In genomic region chr19:14204676-14205459, GRCh38 we compare ENCODE assay signal across 8 cellular contexts. TPM values are rescaled to one million over a fixed set of nuclear protein-coding genes. Genes with fewer than 3 reads are reported as not detected.
A peak's percentile ranks its signal among the peaks of the same experiment; 100 is the strongest.
DNase-seq lines count a peak whose midpoint lies in the region; ATAC-seq, FAIRE-seq and TF ChIP-seq lines count a peak whose summit lies in the region.
"Not testable (repeated sequence)": the region's sequence is repeated elsewhere in the genome, so short reads cannot be mapped to it uniquely, and the experiment has no call there.

No MANE protein-coding gene starts in this region.

- TF ChIP-seq EP300 in A549 (IDR thresholded peaks at IDR 0.05) = not testable (repeated sequence)

- not testable (repeated sequence) for TF ChIP-seq RAD21 in A549 (conservative IDR thresholded peaks at IDR 0.05 in 1 of 2, IDR thresholded peaks at IDR 0.05 in 1 of 2)

- DNase-seq in A549 (ENCODE audit: low read depth in 1 of 2, low spot score in 1 of 2); SK-N-MC (ENCODE audit: low read depth, low spot score); effector memory CD4-positive, alpha-beta T cell; natural killer cell treated with Interleukin-12 subunit alpha and Interleukin-12 subunit beta and Interleukin-15 and Interleukin-18, amount 100 ng/mL, for 72 hours (ENCODE audit: low spot score); spleen: not testable (repeated sequence)

- intact Hi-C loops in spleen (cut with DNase I; ENCODE audit: low total_unique reads) = not testable (repeated sequence)

- H3K4me3 Mint-ChIP-seq in activated naive CD8-positive, alpha-beta T cell = peak overlapping the region; percentile 87
- H3K4me3 Mint-ChIP-seq in natural killer cell treated with Interleukin-12 subunit alpha and Interleukin-12 subunit beta and Interleukin-15 and Interleukin-18, amount 100 ng/mL, for 72 hours = peak overlapping the region; percentile 71

- not testable (repeated sequence) for H3K36me3 Mint-ChIP-seq in activated naive CD8-positive, alpha-beta T cell; natural killer cell treated with Interleukin-12 subunit alpha and Interleukin-12 subunit beta and Interleukin-15 and Interleukin-18, amount 100 ng/mL, for 72 hours

- H3K9me3 Mint-ChIP-seq in activated naive CD8-positive, alpha-beta T cell (ENCODE audit: low read depth); natural killer cell treated with Interleukin-12 subunit alpha and Interleukin-12 subunit beta and Interleukin-15 and Interleukin-18, amount 100 ng/mL, for 72 hours: not testable (repeated sequence)

- 83% methylated on average over 9 of the region's 28 CpGs for WGBS in A549 (ENCODE audit: missing lambda C conversion rate)
- 21 to 38% (median 22%) methylated on average over 13 to 28 of the region's 28 CpGs for WGBS in spleen, 5 donors

- H3K4me3 ChIP-seq in A549 (peak overlapping the region; percentile 66), HEK293 (ENCODE audit: low read depth, low read length) (peak overlapping the region; percentile 47), SK-N-MC (peak overlapping the region; percentile 81), iPS-18c (ENCODE audit: insufficient read depth, low read depth, low read length) (peak overlapping the region; percentile 65), spleen (peak overlapping the region; percentile 30 to 80 (median 49))
- peak overlapping the region; percentile 65 for H3K4me3 ChIP-seq in effector memory CD4-positive, alpha-beta T cell (ENCODE audit: insufficient read depth, low read depth, low read length, poor library complexity, severe bottlenecking)

- not testable (repeated sequence) for FAIRE-seq in A549 (lab: Jason Lieb, UNC)

- H3K27me3 Mint-ChIP-seq in activated naive CD8-positive, alpha-beta T cell = not testable (repeated sequence)
- peaks cover 4 to 10% of the 10 kb centered on the region in 2 donors for H3K27me3 Mint-ChIP-seq in natural killer cell treated with Interleukin-12 subunit alpha and Interleukin-12 subunit beta and Interleukin-15 and Interleukin-18, amount 100 ng/mL, for 72 hours

- H3K4me1 ChIP-seq in A549; HEK293 (ENCODE audit: control insufficient read depth, insufficient read depth, low read length): not testable (repeated sequence)
- H3K4me1 ChIP-seq in effector memory CD4-positive, alpha-beta T cell (ENCODE audit: control insufficient read depth, insufficient read depth, low read length, poor library complexity, severe bottlenecking) = peaks cover 19% of the 10 kb centered on the region
- peaks cover 0 to 67% (median 27%) of the 10 kb centered on the region in 6 donors for H3K4me1 ChIP-seq in spleen

- TF ChIP-seq CTCF in A549 (IDR thresholded peaks at IDR 0.05); HEK293 (tag by site-specific recombination; IDR thresholded peaks at IDR 0.05); spleen (IDR thresholded peaks at IDR 0.05 in 8 of 11, conservative IDR thresholded peaks at IDR 0.05 in 3 of 11): not testable (repeated sequence)

- H3K9ac ChIP-seq in SK-N-MC (ENCODE audit: insufficient read length) = peak overlapping the region; percentile 71

- peaks cover 40% of the 10 kb centered on the region for H3K4me1 Mint-ChIP-seq in activated naive CD8-positive, alpha-beta T cell (ENCODE audit: low read depth)
- H3K4me1 Mint-ChIP-seq in natural killer cell treated with Interleukin-12 subunit alpha and Interleukin-12 subunit beta and Interleukin-15 and Interleukin-18, amount 100 ng/mL, for 72 hours (ENCODE audit: low read depth in 2 of 2) = peaks cover 22 to 27% of the 10 kb centered on the region in 2 donors

- ATAC-seq in A549; natural killer cell treated with Interleukin-12 subunit alpha and Interleukin-12 subunit beta and Interleukin-15 and Interleukin-18, amount 100 ng/mL, for 72 hours: not testable (repeated sequence)

- H3K27me3 ChIP-seq in effector memory CD4-positive, alpha-beta T cell (replicated peaks; ENCODE audit: control insufficient read depth, insufficient read depth, low read length, poor library complexity, severe bottlenecking) = not testable (repeated sequence)
- peaks cover 0 to 52% (median 21%) of the 10 kb centered on the region in 7 donors for H3K27me3 ChIP-seq in spleen (replicated peaks in 1 of 7)

- peak overlapping the region; percentile 95 for H3K4me2 ChIP-seq in A549

- peak overlapping the region in 1 of 2 experiments; percentile 99; a peak in 5 of 6 replicates for H3K27ac ChIP-seq in A549
- not testable (repeated sequence) for H3K27ac ChIP-seq in HEK293 (ENCODE audit: extremely low read depth, low read depth, low read length); effector memory CD4-positive, alpha-beta T cell (ENCODE audit: insufficient read depth, low read length, poor library complexity, severe bottlenecking)
- peak overlapping the region; percentile 36; the same call in 1 of the 2 replicates for H3K27ac ChIP-seq in SK-N-MC
- peak overlapping the region in 1 of 8 donors; percentile 42 for H3K27ac ChIP-seq in spleen

- H3K9me3 ChIP-seq in A549; HEK293 (ENCODE audit: control insufficient read depth, insufficient read depth, low read depth, low read length); SK-N-MC (ENCODE audit: low read depth, low read length); effector memory CD4-positive, alpha-beta T cell (ENCODE audit: control insufficient read depth, low read length); iPS-18c (ENCODE audit: control insufficient read depth, insufficient read depth, low read length); spleen: not testable (repeated sequence)

- not testable (repeated sequence) for TF ChIP-seq POLR2A in A549 (IDR thresholded peaks at IDR 0.05; ENCODE audit: low read length); spleen (IDR thresholded peaks at IDR 0.05)

- CTCF ChIA-PET in A549 (lab: Yijun Ruan, JAX) (interaction anchor here (17.3 kb wide), 1 partner anchor 144 kb away, joined by 202 read pairs; no protein-coding TSS in a partner anchor), HEK293 (lab: Yijun Ruan, JAX) (interaction anchor here (0.6 kb wide), 1 partner anchor 369 kb away, joined by 3 read pairs; no protein-coding TSS in a partner anchor)

- POLR2A ChIA-PET in A549 (lab: Yijun Ruan, JAX) = not testable (repeated sequence)
- POLR2A ChIA-PET in HEK293 (lab: Yijun Ruan, JAX) = interaction anchor here (0.6 kb wide), 1 partner anchor 283 kb away, joined by 3 read pairs; no protein-coding TSS in a partner anchor

- not testable (repeated sequence) for H3K36me3 ChIP-seq in HEK293 (ENCODE audit: control insufficient read depth in 2 of 2, insufficient read depth in 1 of 2, low read length in 2 of 2); SK-N-MC (ENCODE audit: insufficient read depth, low read length); effector memory CD4-positive, alpha-beta T cell (ENCODE audit: control insufficient read depth, insufficient read depth, low read length); spleen

- peak overlapping the region; percentile 58 for H3K27ac Mint-ChIP-seq in activated naive CD8-positive, alpha-beta T cell
- H3K27ac Mint-ChIP-seq in natural killer cell treated with Interleukin-12 subunit alpha and Interleukin-12 subunit beta and Interleukin-15 and Interleukin-18, amount 100 ng/mL, for 72 hours = peak overlapping the region; percentile 1 to 47

TF ChIP-seq in HEK293, 187 proteins besides CTCF, POLR2A, EP300 and RAD21 (continues in another document):
- peak; percentile 54 for TF ChIP-seq ZFHX2 (tag by site-specific recombination; conservative IDR thresholded peaks at IDR 0.05)
- TF ChIP-seq YY2 (tag by site-specific recombination; IDR thresholded peaks at IDR 0.05) = peak; percentile 65; the same call in 1 of the 2 replicates
- peak; percentile 96 for TF ChIP-seq ZNF596 (tag by site-specific recombination; IDR thresholded peaks at IDR 0.05)
- peak; percentile 55; the same call in 1 of the 2 replicates for TF ChIP-seq YY1 (tag by site-specific recombination; IDR thresholded peaks at IDR 0.05)
- TF ChIP-seq PATZ1 (tag by site-specific recombination; IDR thresholded peaks at IDR 0.05) = 0 out of 2 replicates have a peak, but pooled peaks have one; percentile 13
- TF ChIP-seq PRDM1 (tag by site-specific recombination; IDR thresholded peaks at IDR 0.05) = 0 out of 2 replicates have a peak, but pooled peaks have one; percentile 29

RNA-seq across cellular contexts. Expression of gene ADGRL1, which starts 1.1 kb away (rescaled TPM):
- polyA plus RNA-seq in A549 (2011; rRNA removed) (3.9 and 5.6 TPM in 2 replicates), A549 (2017; fragmentation: RNase III; extraction: RNeasy Plus Mini Kit Qiagen cat#74134 plus additional on column Dnase treatment) (5.4 to 7.4 TPM (median 6.0 TPM) in 3 replicates), spleen (1 to 10 TPM; 1.8 to 5.8 (median 2.3) TPM)
- polyA plus RNA-seq in A549 (2012; cell fraction: cytosol; rRNA removed) = 5.9 and 7.9 TPM in 2 replicates
- 14.3 and 26.1 TPM in 2 replicates for polyA plus RNA-seq in A549 (2012; cell fraction: nucleus; rRNA removed)
- 9.9 and 18.0 TPM in 2 replicates for polyA minus RNA-seq in A549 (2011; rRNA and poly(A)+ RNA removed)
- 1 to 10 TPM; 6.5 to 8.2 TPM for total RNA-seq in natural killer cell treated with Interleukin-12 subunit alpha and Interleukin-12 subunit beta and Interleukin-15 and Interleukin-18, amount 100 ng/mL, for 72 hours
- 10 to 100 TPM in 6 of 7 donors, 1 to 10 TPM in 1; 10.0 to 21.1 (median 13.4) TPM for total RNA-seq in spleen
